ENCODE assay signal across 8 cellular contexts in the genomic region with DNA sequence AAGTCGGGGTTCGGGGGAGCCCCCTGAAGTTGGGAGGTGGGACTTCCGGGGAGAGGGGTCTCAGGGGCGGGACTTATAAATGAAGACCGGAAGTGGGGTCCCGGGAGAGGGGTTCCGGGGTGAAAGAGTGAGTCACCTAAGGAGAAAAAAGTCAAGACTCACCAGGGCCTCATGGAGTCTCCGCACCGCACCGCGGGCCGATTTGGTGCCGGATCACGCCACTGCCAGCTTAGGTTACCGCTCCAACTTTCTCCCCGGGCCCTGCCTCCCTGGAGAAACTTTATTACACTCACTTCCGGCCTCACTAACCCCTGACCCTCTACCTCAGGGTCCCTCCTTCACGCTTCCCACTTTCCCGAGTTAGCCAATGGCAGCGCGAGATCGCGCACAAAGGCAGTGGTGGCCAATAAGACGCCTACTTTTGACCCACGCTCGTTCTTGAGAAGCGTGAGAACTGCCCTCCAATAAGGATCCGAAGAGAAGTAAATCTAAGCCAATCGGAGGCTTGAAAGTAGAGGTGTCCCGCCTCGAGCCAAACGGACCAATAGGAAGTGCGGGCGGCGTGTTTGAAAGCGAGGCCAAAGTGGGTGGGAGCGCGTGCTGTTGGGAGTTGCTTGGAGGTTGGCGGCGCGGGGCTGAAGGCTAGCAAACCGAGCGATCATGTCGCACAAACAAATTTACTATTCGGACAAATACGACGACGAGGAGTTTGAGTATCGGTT. TPM values are rescaled to one million over a fixed set of nuclear protein-coding genes. Genes with fewer than 3 reads are reported as not detected.
DNase-seq lines count a peak whose midpoint lies in the region; ATAC-seq and TF ChIP-seq lines count a peak whose summit lies in the region.

A gene (plus strand): TSS at position 596 of the 722 bp plus-strand sequence. CDS start 65 bp downstream, at position 661.

- H3K27me3 Mint-ChIP-seq in nephron progenitor cell (ENCODE audit: low read depth, poor library complexity): no peaks in the 10 kb centered on the region
- H3K27me3 Mint-ChIP-seq in stimulated activated naive CD8-positive, alpha-beta T cell treated with anti-CD3 and anti-CD28 coated beads, Interleukin-15, amount 100 ng/mL, for 72 hours: no peaks in the 10 kb centered on the region

- peaks cover 3% of the 10 kb centered on the region; the same call in 1 of the 2 replicates for H3F3A ChIP-seq in Loucy (ENCODE audit: low read depth)

- H3K27ac Mint-ChIP-seq in nephron progenitor cell: no peak within 1 kb of the TSS
- H3K27ac Mint-ChIP-seq in stimulated activated naive CD8-positive, alpha-beta T cell treated with anti-CD3 and anti-CD28 coated beads, Interleukin-15, amount 100 ng/mL, for 72 hours: no peak within 1 kb of the TSS

- peaks cover 36% of the 10 kb centered on the region for H4K20me1 ChIP-seq in Loucy (ENCODE audit: insufficient read depth, low read length, poor library complexity, severe bottlenecking)

- H3K36me3 Mint-ChIP-seq in nephron progenitor cell (ENCODE audit: low read depth): peaks cover 12% of the 10 kb centered on the region

- ATAC-seq in RWPE2 (ENCODE audit: low read depth): peak; percentile 65
- ATAC-seq in stimulated activated naive CD8-positive, alpha-beta T cell treated with anti-CD3 and anti-CD28 coated beads, Interleukin-15, amount 100 ng/mL, for 72 hours: peak; percentile 89

- H3K27ac ChIP-seq in RWPE2 (ENCODE audit: poor library complexity, severe bottlenecking): peak within 1 kb of the TSS; percentile 99

- H3K4me2 ChIP-seq in Loucy (ENCODE audit: low read depth, low read length, poor library complexity, severe bottlenecking): peak within 1 kb of the TSS; percentile 89

- H3K36me3 ChIP-seq in ES-I3 (ENCODE audit: insufficient read depth, low read length) (peaks cover 8% of the 10 kb centered on the region; the same call in 1 of the 2 replicates), H7 (replicated peaks; ENCODE audit: control insufficient read depth, insufficient read depth, low read length) (peaks cover 9% of the 10 kb centered on the region), Loucy (ENCODE audit: insufficient read depth, low read length) (peaks cover 13% of the 10 kb centered on the region; the same call in 1 of the 2 replicates), RWPE2 (ENCODE audit: low read depth) (peaks cover 32% of the 10 kb centered on the region)

- H3K9ac ChIP-seq in ES-I3 (ENCODE audit: low read depth, low read length) (peak within 1 kb of the TSS; percentile 69), Loucy (ENCODE audit: low read depth, low read length, poor library complexity, severe bottlenecking) (peak within 1 kb of the TSS; percentile 95)

- TF ChIP-seq CTCF in Loucy (conservative IDR thresholded peaks at IDR 0.05; ENCODE audit: low read length) (no peak), RWPE2 (IDR thresholded peaks at IDR 0.05; ENCODE audit: poor library complexity, severe bottlenecking) (no peak), nephron progenitor cell (IDR thresholded peaks at IDR 0.05) (no peak)

- DNase-seq in H7: peak; percentile 93
- peak; percentile 98 for DNase-seq in RWPE2 (ENCODE audit: low spot score)
- DNase-seq in activated effector memory CD4-positive, alpha-beta T cell treated with Interleukin-2 at 50 U/mL for 16 hours: peak; percentile 96
- peak; percentile 100 for DNase-seq in fibroblast of the conjunctiva (ENCODE audit: low read depth)
- DNase-seq in nephron progenitor cell: peak; percentile 94
- peak; percentile 95 to 98 for DNase-seq in stimulated activated naive CD8-positive, alpha-beta T cell treated with anti-CD3 and anti-CD28 coated beads, Interleukin-15, amount 100 ng/mL, for 72 hours

- H3K4me3 Mint-ChIP-seq in nephron progenitor cell: no peak within 1 kb of the TSS
- H3K4me3 Mint-ChIP-seq in stimulated activated naive CD8-positive, alpha-beta T cell treated with anti-CD3 and anti-CD28 coated beads, Interleukin-15, amount 100 ng/mL, for 72 hours: no peak within 1 kb of the TSS

- peaks cover 79% of the 10 kb centered on the region for H3K79me2 ChIP-seq in Loucy (ENCODE audit: insufficient read depth, low read length)

- H3K9me3 ChIP-seq in ES-I3 (ENCODE audit: control insufficient read depth, insufficient read depth, low read length): no peaks in the 10 kb centered on the region
- H3K9me3 ChIP-seq in Loucy (ENCODE audit: insufficient read depth, low read depth, low read length): no peaks in the 10 kb centered on the region
- H3K9me3 ChIP-seq in RWPE2 (ENCODE audit: severe bottlenecking): no peaks in the 10 kb centered on the region

- H3K4me1 Mint-ChIP-seq in nephron progenitor cell: peaks cover 31% of the 10 kb centered on the region
- peaks cover 39% of the 10 kb centered on the region for H3K4me1 Mint-ChIP-seq in stimulated activated naive CD8-positive, alpha-beta T cell treated with anti-CD3 and anti-CD28 coated beads, Interleukin-15, amount 100 ng/mL, for 72 hours

- H3K27me3 ChIP-seq in H7 (ENCODE audit: control insufficient read depth, insufficient read depth, low read length) (no peaks in the 10 kb centered on the region), Loucy (ENCODE audit: insufficient read depth, low read length, poor library complexity, severe bottlenecking) (no peaks in the 10 kb centered on the region), RWPE2 (ENCODE audit: insufficient read depth, poor library complexity, severe bottlenecking) (no peaks in the 10 kb centered on the region)

- H3K4me3 ChIP-seq in H7 (ENCODE audit: insufficient read depth, low read depth, low read length) (peak within 1 kb of the TSS; percentile 96), Loucy (ENCODE audit: low read length, poor library complexity, severe bottlenecking) (peak within 1 kb of the TSS; percentile 94), RWPE2 (ENCODE audit: severe bottlenecking) (peak within 1 kb of the TSS; percentile 53)

- H3K9me3 Mint-ChIP-seq in nephron progenitor cell: no peaks in the 10 kb centered on the region
- no peaks in the 10 kb centered on the region for H3K9me3 Mint-ChIP-seq in stimulated activated naive CD8-positive, alpha-beta T cell treated with anti-CD3 and anti-CD28 coated beads, Interleukin-15, amount 100 ng/mL, for 72 hours

- H3K9me2 ChIP-seq in Loucy (replicated peaks; ENCODE audit: low read depth, low read length): no peaks in the 10 kb centered on the region

- H2AFZ ChIP-seq in Loucy (ENCODE audit: low read length): peak within 1 kb of the TSS; percentile 47; the same call in 1 of the 2 replicates

- H3K4me1 ChIP-seq in ES-I3 (ENCODE audit: insufficient read depth, low read length) (peaks cover 11% of the 10 kb centered on the region), Loucy (ENCODE audit: insufficient read depth, low read length, poor library complexity, severe bottlenecking) (peaks cover 52% of the 10 kb centered on the region), RWPE2 (ENCODE audit: insufficient read depth, poor library complexity, severe bottlenecking) (peaks cover 17% of the 10 kb centered on the region)

RNA-seq across cellular contexts. Expression of the gene that starts here (rescaled TPM):
- 342 and 347 TPM in 2 replicates for total RNA-seq in H7 (2014; rRNA removed; shearing (Covaris generic))

Comparison
In these comparisons a context has a peak if more than half of its experiments do, and no peak if none do; other contexts are left out.
1. Peak in every context shown above with its lines: DNase-seq, ATAC-seq, H3K4me3 ChIP-seq and H3K27ac ChIP-seq.